1 cellular context compared by ENCODE assay signal in the genomic region with DNA sequence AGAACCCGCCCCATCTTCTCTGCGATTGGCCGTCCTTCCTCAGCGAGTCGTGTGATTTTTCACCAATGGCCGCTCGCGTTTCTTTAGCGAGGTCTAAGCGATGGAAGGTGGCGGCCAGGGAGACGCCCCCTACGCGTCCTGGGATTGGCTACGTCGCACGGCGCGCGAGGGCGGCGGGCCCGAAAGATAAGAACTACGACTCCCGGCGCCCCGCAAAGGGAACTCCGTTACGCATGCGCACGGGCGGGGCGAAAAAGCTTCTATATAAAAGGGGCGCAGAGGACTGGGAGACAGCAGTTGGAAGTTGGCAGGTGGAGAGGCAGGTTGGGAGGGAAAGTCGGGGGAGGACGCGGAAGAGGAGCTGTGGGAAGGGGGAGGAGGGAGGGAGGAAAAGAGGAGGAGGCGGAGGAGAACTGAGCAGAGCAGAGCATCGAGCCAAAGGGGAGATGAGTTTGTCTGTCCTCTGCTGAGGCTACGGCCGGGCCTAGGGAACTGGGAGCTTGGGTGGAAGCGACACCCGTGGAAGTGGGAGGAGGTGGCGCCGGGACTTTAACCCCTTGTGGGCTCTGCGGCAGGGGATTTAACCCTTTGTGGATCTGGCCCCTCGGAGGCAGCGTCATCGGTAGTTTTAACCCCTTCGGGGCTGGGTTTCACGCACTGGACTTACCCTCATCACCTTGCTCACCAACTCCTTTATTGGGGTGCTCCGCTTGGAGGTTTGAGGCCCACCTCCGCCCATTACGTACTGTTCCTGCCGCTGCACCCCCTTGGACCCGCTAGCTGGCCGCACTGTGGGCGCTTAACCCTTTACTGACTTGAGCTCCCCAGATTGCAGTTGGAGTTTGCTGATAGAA.
A peak's percentile ranks its signal among the peaks of the same experiment; 100 is the strongest.
TF ChIP-seq lines count a peak whose summit lies in the region.

A gene with protein sequence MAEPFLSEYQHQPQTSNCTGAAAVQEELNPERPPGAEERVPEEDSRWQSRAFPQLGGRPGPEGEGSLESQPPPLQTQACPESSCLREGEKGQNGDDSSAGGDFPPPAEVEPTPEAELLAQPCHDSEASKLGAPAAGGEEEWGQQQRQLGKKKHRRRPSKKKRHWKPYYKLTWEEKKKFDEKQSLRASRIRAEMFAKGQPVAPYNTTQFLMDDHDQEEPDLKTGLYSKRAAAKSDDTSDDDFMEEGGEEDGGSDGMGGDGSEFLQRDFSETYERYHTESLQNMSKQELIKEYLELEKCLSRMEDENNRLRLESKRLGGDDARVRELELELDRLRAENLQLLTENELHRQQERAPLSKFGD (plus strand): TSS at position 293 of the 854 bp plus-strand sequence. CDS start 716 bp downstream, outside the sequence.

TF ChIP-seq in HepG2, 621 proteins besides CTCF, POLR2A, EP300 and RAD21 (continued from another document and continues in another):
- TF ChIP-seq, protein P1, sequence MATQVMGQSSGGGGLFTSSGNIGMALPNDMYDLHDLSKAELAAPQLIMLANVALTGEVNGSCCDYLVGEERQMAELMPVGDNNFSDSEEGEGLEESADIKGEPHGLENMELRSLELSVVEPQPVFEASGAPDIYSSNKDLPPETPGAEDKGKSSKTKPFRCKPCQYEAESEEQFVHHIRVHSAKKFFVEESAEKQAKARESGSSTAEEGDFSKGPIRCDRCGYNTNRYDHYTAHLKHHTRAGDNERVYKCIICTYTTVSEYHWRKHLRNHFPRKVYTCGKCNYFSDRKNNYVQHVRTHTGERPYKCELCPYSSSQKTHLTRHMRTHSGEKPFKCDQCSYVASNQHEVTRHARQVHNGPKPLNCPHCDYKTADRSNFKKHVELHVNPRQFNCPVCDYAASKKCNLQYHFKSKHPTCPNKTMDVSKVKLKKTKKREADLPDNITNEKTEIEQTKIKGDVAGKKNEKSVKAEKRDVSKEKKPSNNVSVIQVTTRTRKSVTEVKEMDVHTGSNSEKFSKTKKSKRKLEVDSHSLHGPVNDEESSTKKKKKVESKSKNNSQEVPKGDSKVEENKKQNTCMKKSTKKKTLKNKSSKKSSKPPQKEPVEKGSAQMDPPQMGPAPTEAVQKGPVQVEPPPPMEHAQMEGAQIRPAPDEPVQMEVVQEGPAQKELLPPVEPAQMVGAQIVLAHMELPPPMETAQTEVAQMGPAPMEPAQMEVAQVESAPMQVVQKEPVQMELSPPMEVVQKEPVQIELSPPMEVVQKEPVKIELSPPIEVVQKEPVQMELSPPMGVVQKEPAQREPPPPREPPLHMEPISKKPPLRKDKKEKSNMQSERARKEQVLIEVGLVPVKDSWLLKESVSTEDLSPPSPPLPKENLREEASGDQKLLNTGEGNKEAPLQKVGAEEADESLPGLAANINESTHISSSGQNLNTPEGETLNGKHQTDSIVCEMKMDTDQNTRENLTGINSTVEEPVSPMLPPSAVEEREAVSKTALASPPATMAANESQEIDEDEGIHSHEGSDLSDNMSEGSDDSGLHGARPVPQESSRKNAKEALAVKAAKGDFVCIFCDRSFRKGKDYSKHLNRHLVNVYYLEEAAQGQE (IDR thresholded peaks at IDR 0.05; ENCODE audit: borderline replicate concordance in 1 of 2, low read depth in 1 of 2, low read length in 2 of 2), result peak in 1 of 2 experiments; percentile 84; a peak in 2 of 4 replicates
- TF ChIP-seq ZNF567 (CRISPR knock-in tag; IDR thresholded peaks at IDR 0.05; ENCODE audit: borderline replicate concordance), result peak; percentile 97
- TF ChIP-seq ZNF570 (CRISPR knock-in tag; IDR thresholded peaks at IDR 0.05; ENCODE audit: borderline replicate concordance), result no peak
- TF ChIP-seq, protein P2, sequence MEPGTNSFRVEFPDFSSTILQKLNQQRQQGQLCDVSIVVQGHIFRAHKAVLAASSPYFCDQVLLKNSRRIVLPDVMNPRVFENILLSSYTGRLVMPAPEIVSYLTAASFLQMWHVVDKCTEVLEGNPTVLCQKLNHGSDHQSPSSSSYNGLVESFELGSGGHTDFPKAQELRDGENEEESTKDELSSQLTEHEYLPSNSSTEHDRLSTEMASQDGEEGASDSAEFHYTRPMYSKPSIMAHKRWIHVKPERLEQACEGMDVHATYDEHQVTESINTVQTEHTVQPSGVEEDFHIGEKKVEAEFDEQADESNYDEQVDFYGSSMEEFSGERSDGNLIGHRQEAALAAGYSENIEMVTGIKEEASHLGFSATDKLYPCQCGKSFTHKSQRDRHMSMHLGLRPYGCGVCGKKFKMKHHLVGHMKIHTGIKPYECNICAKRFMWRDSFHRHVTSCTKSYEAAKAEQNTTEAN (CRISPR knock-in tag; conservative IDR thresholded peaks at IDR 0.05), result no peak; the same call in 1 of the 2 replicates
- TF ChIP-seq MIER2 (CRISPR knock-in tag; IDR thresholded peaks at IDR 0.05), result peak; percentile 11; the same call in 1 of the 2 replicates
- TF ChIP-seq, protein P3, sequence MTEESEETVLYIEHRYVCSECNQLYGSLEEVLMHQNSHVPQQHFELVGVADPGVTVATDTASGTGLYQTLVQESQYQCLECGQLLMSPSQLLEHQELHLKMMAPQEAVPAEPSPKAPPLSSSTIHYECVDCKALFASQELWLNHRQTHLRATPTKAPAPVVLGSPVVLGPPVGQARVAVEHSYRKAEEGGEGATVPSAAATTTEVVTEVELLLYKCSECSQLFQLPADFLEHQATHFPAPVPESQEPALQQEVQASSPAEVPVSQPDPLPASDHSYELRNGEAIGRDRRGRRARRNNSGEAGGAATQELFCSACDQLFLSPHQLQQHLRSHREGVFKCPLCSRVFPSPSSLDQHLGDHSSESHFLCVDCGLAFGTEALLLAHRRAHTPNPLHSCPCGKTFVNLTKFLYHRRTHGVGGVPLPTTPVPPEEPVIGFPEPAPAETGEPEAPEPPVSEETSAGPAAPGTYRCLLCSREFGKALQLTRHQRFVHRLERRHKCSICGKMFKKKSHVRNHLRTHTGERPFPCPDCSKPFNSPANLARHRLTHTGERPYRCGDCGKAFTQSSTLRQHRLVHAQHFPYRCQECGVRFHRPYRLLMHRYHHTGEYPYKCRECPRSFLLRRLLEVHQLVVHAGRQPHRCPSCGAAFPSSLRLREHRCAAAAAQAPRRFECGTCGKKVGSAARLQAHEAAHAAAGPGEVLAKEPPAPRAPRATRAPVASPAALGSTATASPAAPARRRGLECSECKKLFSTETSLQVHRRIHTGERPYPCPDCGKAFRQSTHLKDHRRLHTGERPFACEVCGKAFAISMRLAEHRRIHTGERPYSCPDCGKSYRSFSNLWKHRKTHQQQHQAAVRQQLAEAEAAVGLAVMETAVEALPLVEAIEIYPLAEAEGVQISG (CRISPR knock-in tag; IDR thresholded peaks at IDR 0.05), result peak; percentile 83
- peak; percentile 56; the same call in 1 of the 2 replicates for TF ChIP-seq EED (CRISPR knock-in tag; IDR thresholded peaks at IDR 0.05)
- TF ChIP-seq HNF4A (CRISPR knock-in tag; IDR thresholded peaks at IDR 0.05), result peak; percentile 34
- no peak; the same call in 1 of the 2 replicates for TF ChIP-seq ZNF446 (CRISPR knock-in tag; IDR thresholded peaks at IDR 0.05)
- no peak for TF ChIP-seq ZNF207 (IDR thresholded peaks at IDR 0.05; ENCODE audit: borderline replicate concordance)
- peak; percentile 100 for TF ChIP-seq HNRNPH1 (optimal IDR thresholded peaks at IDR 0.05; ENCODE audit: low read depth, low read length)
- peak; percentile 91 for TF ChIP-seq ZNF747 (CRISPR knock-in tag; IDR thresholded peaks at IDR 0.05; ENCODE audit: borderline replicate concordance)
- 0 out of 2 replicates have a peak, but pooled peaks have one; percentile 42 for TF ChIP-seq SMAD9 (CRISPR knock-in tag; IDR thresholded peaks at IDR 0.05)
- peak; percentile 81 for TF ChIP-seq HDAC1 (CRISPR knock-in tag; IDR thresholded peaks at IDR 0.05)
- no peak for TF ChIP-seq ZNF674 (CRISPR knock-in tag; IDR thresholded peaks at IDR 0.05; ENCODE audit: low read depth)
- TF ChIP-seq NR2F6 (IDR thresholded peaks at IDR 0.05), result no peak
- TF ChIP-seq NR2F6 (CRISPR knock-in tag; IDR thresholded peaks at IDR 0.05), result peak; percentile 54
- TF ChIP-seq, protein P4, sequence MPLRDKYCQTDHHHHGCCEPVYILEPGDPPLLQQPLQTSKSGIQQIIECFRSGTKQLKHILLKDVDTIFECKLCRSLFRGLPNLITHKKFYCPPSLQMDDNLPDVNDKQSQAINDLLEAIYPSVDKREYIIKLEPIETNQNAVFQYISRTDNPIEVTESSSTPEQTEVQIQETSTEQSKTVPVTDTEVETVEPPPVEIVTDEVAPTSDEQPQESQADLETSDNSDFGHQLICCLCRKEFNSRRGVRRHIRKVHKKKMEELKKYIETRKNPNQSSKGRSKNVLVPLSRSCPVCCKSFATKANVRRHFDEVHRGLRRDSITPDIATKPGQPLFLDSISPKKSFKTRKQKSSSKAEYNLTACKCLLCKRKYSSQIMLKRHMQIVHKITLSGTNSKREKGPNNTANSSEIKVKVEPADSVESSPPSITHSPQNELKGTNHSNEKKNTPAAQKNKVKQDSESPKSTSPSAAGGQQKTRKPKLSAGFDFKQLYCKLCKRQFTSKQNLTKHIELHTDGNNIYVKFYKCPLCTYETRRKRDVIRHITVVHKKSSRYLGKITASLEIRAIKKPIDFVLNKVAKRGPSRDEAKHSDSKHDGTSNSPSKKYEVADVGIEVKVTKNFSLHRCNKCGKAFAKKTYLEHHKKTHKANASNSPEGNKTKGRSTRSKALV (CRISPR knock-in tag; IDR thresholded peaks at IDR 0.05), result 0 out of 2 replicates have a peak, but pooled peaks have one; percentile 20
- peak; percentile 86; the same call in 1 of the 2 replicates for TF ChIP-seq ZNF724P (CRISPR knock-in tag; IDR thresholded peaks at IDR 0.05; ENCODE audit: borderline replicate concordance)
- TF ChIP-seq RXRA (CRISPR knock-in tag; IDR thresholded peaks at IDR 0.05), result peak; percentile 79
- peak; percentile 32; the same call in 1 of the 2 replicates for TF ChIP-seq BCL6 (CRISPR knock-in tag; IDR thresholded peaks at IDR 0.05)
- TF ChIP-seq RBM22 (optimal IDR thresholded peaks at IDR 0.05; ENCODE audit: low read length), result peak; percentile 99
- TF ChIP-seq ZNF547 (CRISPR knock-in tag; IDR thresholded peaks at IDR 0.05), result peak; percentile 95
- peak; percentile 14; the same call in 1 of the 2 replicates for TF ChIP-seq ZNF777 (CRISPR knock-in tag; IDR thresholded peaks at IDR 0.05)
- TF ChIP-seq, protein P5, sequence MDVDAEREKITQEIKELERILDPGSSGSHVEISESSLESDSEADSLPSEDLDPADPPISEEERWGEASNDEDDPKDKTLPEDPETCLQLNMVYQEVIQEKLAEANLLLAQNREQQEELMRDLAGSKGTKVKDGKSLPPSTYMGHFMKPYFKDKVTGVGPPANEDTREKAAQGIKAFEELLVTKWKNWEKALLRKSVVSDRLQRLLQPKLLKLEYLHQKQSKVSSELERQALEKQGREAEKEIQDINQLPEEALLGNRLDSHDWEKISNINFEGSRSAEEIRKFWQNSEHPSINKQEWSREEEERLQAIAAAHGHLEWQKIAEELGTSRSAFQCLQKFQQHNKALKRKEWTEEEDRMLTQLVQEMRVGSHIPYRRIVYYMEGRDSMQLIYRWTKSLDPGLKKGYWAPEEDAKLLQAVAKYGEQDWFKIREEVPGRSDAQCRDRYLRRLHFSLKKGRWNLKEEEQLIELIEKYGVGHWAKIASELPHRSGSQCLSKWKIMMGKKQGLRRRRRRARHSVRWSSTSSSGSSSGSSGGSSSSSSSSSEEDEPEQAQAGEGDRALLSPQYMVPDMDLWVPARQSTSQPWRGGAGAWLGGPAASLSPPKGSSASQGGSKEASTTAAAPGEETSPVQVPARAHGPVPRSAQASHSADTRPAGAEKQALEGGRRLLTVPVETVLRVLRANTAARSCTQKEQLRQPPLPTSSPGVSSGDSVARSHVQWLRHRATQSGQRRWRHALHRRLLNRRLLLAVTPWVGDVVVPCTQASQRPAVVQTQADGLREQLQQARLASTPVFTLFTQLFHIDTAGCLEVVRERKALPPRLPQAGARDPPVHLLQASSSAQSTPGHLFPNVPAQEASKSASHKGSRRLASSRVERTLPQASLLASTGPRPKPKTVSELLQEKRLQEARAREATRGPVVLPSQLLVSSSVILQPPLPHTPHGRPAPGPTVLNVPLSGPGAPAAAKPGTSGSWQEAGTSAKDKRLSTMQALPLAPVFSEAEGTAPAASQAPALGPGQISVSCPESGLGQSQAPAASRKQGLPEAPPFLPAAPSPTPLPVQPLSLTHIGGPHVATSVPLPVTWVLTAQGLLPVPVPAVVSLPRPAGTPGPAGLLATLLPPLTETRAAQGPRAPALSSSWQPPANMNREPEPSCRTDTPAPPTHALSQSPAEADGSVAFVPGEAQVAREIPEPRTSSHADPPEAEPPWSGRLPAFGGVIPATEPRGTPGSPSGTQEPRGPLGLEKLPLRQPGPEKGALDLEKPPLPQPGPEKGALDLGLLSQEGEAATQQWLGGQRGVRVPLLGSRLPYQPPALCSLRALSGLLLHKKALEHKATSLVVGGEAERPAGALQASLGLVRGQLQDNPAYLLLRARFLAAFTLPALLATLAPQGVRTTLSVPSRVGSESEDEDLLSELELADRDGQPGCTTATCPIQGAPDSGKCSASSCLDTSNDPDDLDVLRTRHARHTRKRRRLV (CRISPR knock-in tag; IDR thresholded peaks at IDR 0.05), result peak; percentile 26
- 0 out of 2 replicates have a peak, but pooled peaks have one; percentile 79 for TF ChIP-seq KDM5A (IDR thresholded peaks at IDR 0.05; ENCODE audit: borderline replicate concordance, low read length)
- TF ChIP-seq, protein P6, sequence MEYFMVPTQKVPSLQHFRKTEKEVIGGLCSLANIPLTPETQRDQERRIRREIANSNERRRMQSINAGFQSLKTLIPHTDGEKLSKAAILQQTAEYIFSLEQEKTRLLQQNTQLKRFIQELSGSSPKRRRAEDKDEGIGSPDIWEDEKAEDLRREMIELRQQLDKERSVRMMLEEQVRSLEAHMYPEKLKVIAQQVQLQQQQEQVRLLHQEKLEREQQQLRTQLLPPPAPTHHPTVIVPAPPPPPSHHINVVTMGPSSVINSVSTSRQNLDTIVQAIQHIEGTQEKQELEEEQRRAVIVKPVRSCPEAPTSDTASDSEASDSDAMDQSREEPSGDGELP (IDR thresholded peaks at IDR 0.05; ENCODE audit: borderline replicate concordance, low read depth), result peak; percentile 45; the same call in 1 of the 2 replicates
- TF ChIP-seq GATA4 (IDR thresholded peaks at IDR 0.05; ENCODE audit: borderline replicate concordance, low read depth), result peak; percentile 99
- TF ChIP-seq, protein P7, sequence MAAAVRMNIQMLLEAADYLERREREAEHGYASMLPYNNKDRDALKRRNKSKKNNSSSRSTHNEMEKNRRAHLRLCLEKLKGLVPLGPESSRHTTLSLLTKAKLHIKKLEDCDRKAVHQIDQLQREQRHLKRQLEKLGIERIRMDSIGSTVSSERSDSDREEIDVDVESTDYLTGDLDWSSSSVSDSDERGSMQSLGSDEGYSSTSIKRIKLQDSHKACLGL (CRISPR knock-in tag; IDR thresholded peaks at IDR 0.05), result peak; percentile 82
- peak; percentile 37; the same call in 1 of the 2 replicates for TF ChIP-seq BHLHE40 (IDR thresholded peaks at IDR 0.05; ENCODE audit: low read length)
- TF ChIP-seq ZEB1 (IDR thresholded peaks at IDR 0.05; ENCODE audit: insufficient replicate concordance, low read depth), result no peak
- TF ChIP-seq ARID2 (CRISPR knock-in tag; IDR thresholded peaks at IDR 0.05; ENCODE audit: borderline replicate concordance), result no peak
- peak; percentile 78 for TF ChIP-seq SUZ12 (IDR thresholded peaks at IDR 0.05; ENCODE audit: low read depth, low read length)
- peak; percentile 57; the same call in 1 of the 2 replicates for TF ChIP-seq BRD4 (CRISPR knock-in tag; IDR thresholded peaks at IDR 0.05)
- TF ChIP-seq, protein P8, sequence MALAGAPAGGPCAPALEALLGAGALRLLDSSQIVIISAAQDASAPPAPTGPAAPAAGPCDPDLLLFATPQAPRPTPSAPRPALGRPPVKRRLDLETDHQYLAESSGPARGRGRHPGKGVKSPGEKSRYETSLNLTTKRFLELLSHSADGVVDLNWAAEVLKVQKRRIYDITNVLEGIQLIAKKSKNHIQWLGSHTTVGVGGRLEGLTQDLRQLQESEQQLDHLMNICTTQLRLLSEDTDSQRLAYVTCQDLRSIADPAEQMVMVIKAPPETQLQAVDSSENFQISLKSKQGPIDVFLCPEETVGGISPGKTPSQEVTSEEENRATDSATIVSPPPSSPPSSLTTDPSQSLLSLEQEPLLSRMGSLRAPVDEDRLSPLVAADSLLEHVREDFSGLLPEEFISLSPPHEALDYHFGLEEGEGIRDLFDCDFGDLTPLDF (CRISPR knock-in tag; IDR thresholded peaks at IDR 0.05), result peak; percentile 92
